ENCODE assay signal across 13 cellular contexts in the genomic region with DNA sequence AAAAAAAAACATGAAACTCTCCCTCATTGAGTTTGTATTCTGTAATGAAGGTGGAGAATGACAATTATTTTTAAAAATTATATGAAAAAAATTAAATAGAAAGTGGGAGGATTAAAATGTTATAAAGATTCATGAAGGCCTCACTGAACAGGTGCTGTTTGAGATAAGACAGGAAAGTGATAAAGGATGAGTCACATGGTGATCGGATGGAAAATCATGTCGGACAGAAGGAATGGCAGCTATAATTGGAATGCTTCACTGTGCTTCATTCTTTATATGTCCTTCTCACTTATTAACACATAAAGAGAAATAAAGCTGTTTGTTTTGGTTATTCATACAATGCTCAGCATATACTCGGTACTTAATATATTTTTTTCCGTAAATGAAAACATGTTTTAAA.
DNase-seq lines count a peak whose midpoint lies in the region; FAIRE-seq and TF ChIP-seq lines count a peak whose summit lies in the region.
"Had no signal": no experiment of that assay in that cellular context is flagged by ENCODE, and none has a peak within 500 bp of the region (broad histone marks: within the 10 kb centered on the region; RNA-seq: fewer than 3 reads in every experiment).

No MANE protein-coding gene starts in this region.

- DNase-seq in LHCN-M2 (ENCODE audit: low read depth) (peak; percentile 71), astrocyte (ENCODE audit: low read depth) (peak; percentile 68), glomerular visceral epithelial cell (ENCODE audit: extremely low spot score) (peak; percentile 31), NCI-H1417 (lab: John Stamatoyannopoulos, UW) (no peak), amygdala (lab: John Stamatoyannopoulos, UW) (no peak)
- DNase-seq in activated naive CD4-positive, alpha-beta T cell treated with anti-CD3 and anti-CD28 coated beads for 36 hours = no peak
- no peak for DNase-seq in activated T-cell treated with anti-CD3 and anti-CD28 coated beads, Interleukin-2, amount 50 U/mL, for 48 hours
- DNase-seq: left cardiac atrium, NCI-H146, spleen had no signal

- H3K27ac ChIP-seq in astrocyte (ENCODE audit: low read depth, low read length) = peak overlapping the region; percentile 99
- H3K27ac ChIP-seq: suprapubic skin had no signal

- peaks cover 43% of the 10 kb centered on the region for H3K4me1 Mint-ChIP-seq in astrocyte (ENCODE audit: low read depth, unreplicated experiment)
- H3K4me1 Mint-ChIP-seq in activated naive CD4-positive, alpha-beta T cell treated with anti-CD3 and anti-CD28 coated beads for 36 hours (ENCODE audit: low read depth) = peaks cover 8% of the 10 kb centered on the region

- peak overlapping the region; percentile 31 for H3K4me3 ChIP-seq in astrocyte (ENCODE audit: insufficient read depth, low read depth, low read length)
- H3K4me3 ChIP-seq: spleen had no signal

- no peaks in the 10 kb centered on the region for H3K36me3 ChIP-seq in astrocyte (ENCODE audit: insufficient read depth, low read length)
- H3K36me3 ChIP-seq: spleen, suprapubic skin had no signal

- intact Hi-C loops in activated naive CD4-positive, alpha-beta T cell treated with anti-CD3 and anti-CD28 coated beads for 36 hours (cut with micrococcal nuclease) = loop anchor here (2.0 to 5.0 kb wide), 2 partner anchors 462 to 762 kb away; no protein-coding TSS in a partner anchor

- H3K9ac ChIP-seq in astrocyte (ENCODE audit: low read length) = peak overlapping the region; percentile 88

- no peak overlapping the region for H2AFZ ChIP-seq in astrocyte (ENCODE audit: low read depth, low read length)

- no peaks in the 10 kb centered on the region for H3K27me3 ChIP-seq in astrocyte (ENCODE audit: insufficient read depth, low read length)
- H3K27me3 ChIP-seq: spleen, suprapubic skin had no signal

- H3K27ac Mint-ChIP-seq in astrocyte (ENCODE audit: unreplicated experiment) = peak overlapping the region; percentile 98
- no peak overlapping the region for H3K27ac Mint-ChIP-seq in activated naive CD4-positive, alpha-beta T cell treated with anti-CD3 and anti-CD28 coated beads for 36 hours
- H3K27ac Mint-ChIP-seq: dendritic cell treated with granulocyte-macrophage colony-stimulating factor and Interleukin-4, amounts not matched to agents 40 ng/mL and 50 ng/mL, for 4 days; natural killer cell treated with Interleukin-12 subunit alpha and Interleukin-12 subunit beta and Interleukin-15 and Interleukin-18, amount 100 ng/mL, for 72 hours had no signal

- no peak for FAIRE-seq in astrocyte (lab: Jason Lieb, UNC)

- H3K27me3 Mint-ChIP-seq in astrocyte (ENCODE audit: low read depth, unreplicated experiment) = no peaks in the 10 kb centered on the region
- peaks cover 7% of the 10 kb centered on the region for H3K27me3 Mint-ChIP-seq in activated naive CD4-positive, alpha-beta T cell treated with anti-CD3 and anti-CD28 coated beads for 36 hours (ENCODE audit: low read depth)
- H3K27me3 Mint-ChIP-seq: dendritic cell treated with granulocyte-macrophage colony-stimulating factor and Interleukin-4, amounts not matched to agents 40 ng/mL and 50 ng/mL, for 4 days; natural killer cell treated with Interleukin-12 subunit alpha and Interleukin-12 subunit beta and Interleukin-15 and Interleukin-18, amount 100 ng/mL, for 72 hours had no signal

- H4K20me1 ChIP-seq in astrocyte (ENCODE audit: insufficient read depth, low read length) = no peaks in the 10 kb centered on the region

- H3K79me2 ChIP-seq in astrocyte (ENCODE audit: insufficient read depth, low read length) = no peaks in the 10 kb centered on the region

- no peak overlapping the region for H3K4me3 Mint-ChIP-seq in astrocyte (ENCODE audit: unreplicated experiment)
- H3K4me3 Mint-ChIP-seq in activated naive CD4-positive, alpha-beta T cell treated with anti-CD3 and anti-CD28 coated beads for 36 hours = no peak overlapping the region
- H3K4me3 Mint-ChIP-seq: dendritic cell treated with granulocyte-macrophage colony-stimulating factor and Interleukin-4, amounts not matched to agents 40 ng/mL and 50 ng/mL, for 4 days; natural killer cell treated with Interleukin-12 subunit alpha and Interleukin-12 subunit beta and Interleukin-15 and Interleukin-18, amount 100 ng/mL, for 72 hours had no signal

- H3K4me1 ChIP-seq in astrocyte (ENCODE audit: insufficient read depth, low read length) = peaks cover 44% of the 10 kb centered on the region
- H3K4me1 ChIP-seq: spleen, suprapubic skin had no signal

- no peak for TF ChIP-seq CTCF in astrocyte (IDR thresholded peaks at IDR 0.05; ENCODE audit: insufficient read depth, low read depth, low read length)

- H3K9me3 ChIP-seq in astrocyte (ENCODE audit: insufficient read depth, low read depth, low read length) = no peaks in the 10 kb centered on the region
- H3K9me3 ChIP-seq: spleen, suprapubic skin had no signal

- peak overlapping the region; percentile 81 for H3K4me2 ChIP-seq in astrocyte (ENCODE audit: low read length)

- CTCF ChIA-PET in activated naive CD4-positive, alpha-beta T cell treated with anti-CD3 and anti-CD28 coated beads for 36 hours (lab: Charles Lee) = no interaction called here

- no peaks in the 10 kb centered on the region for H3K9me3 Mint-ChIP-seq in astrocyte (ENCODE audit: unreplicated experiment)
- H3K9me3 Mint-ChIP-seq in activated naive CD4-positive, alpha-beta T cell treated with anti-CD3 and anti-CD28 coated beads for 36 hours = no peaks in the 10 kb centered on the region
- H3K9me3 Mint-ChIP-seq: dendritic cell treated with granulocyte-macrophage colony-stimulating factor and Interleukin-4, amounts not matched to agents 40 ng/mL and 50 ng/mL, for 4 days had no signal

- H3K36me3 Mint-ChIP-seq in astrocyte (ENCODE audit: low read depth, unreplicated experiment) = no peaks in the 10 kb centered on the region
- no peaks in the 10 kb centered on the region for H3K36me3 Mint-ChIP-seq in activated naive CD4-positive, alpha-beta T cell treated with anti-CD3 and anti-CD28 coated beads for 36 hours (ENCODE audit: low read depth)
- H3K36me3 Mint-ChIP-seq: natural killer cell treated with Interleukin-12 subunit alpha and Interleukin-12 subunit beta and Interleukin-15 and Interleukin-18, amount 100 ng/mL, for 72 hours had no signal

Comparison
In these comparisons a context has a peak if more than half of its experiments do, and no peak if none do; other contexts are left out.
1. DNase-seq: peak in LHCN-M2 (single experiment), astrocyte (single experiment) and glomerular visceral epithelial cell (single experiment); none in activated naive CD4-positive, alpha-beta T cell treated with anti-CD3 and anti-CD28 coated beads for 36 hours (single experiment), activated T-cell treated with anti-CD3 and anti-CD28 coated beads, Interleukin-2, amount 50 U/mL, for 48 hours (0 of 2), NCI-H1417 (0 of 3) and amygdala (0 of 56).